14 cellular contexts compared by ENCODE assay signal in genomic region chr13:33169273-33169980, GRCh38.
DNase-seq lines count a peak whose midpoint lies in the region; ATAC-seq and TF ChIP-seq lines count a peak whose summit lies in the region.
"Had no signal": no experiment of that assay in that cellular context is flagged by ENCODE, and none has a peak within 500 bp of the region (broad histone marks: within the 10 kb centered on the region; RNA-seq: fewer than 3 reads in every experiment).

No MANE protein-coding gene starts in this region.

- ATAC-seq in HG02610 (IDR thresholded peaks at IDR 0.05; ENCODE audit: unreplicated experiment) (no peak), GM18511 (IDR thresholded peaks at IDR 0.05; ENCODE audit: unreplicated experiment) (no peak), GM21717 (IDR thresholded peaks at IDR 0.05; ENCODE audit: unreplicated experiment) (no peak)
- ATAC-seq: natural killer cell had no signal

- intact Hi-C loops in esophagus squamous epithelium (cut with DNase I), result no loop called here

- peaks cover 0 to 26% (median 0%) of the 10 kb centered on the region in 3 donors for H3K4me1 ChIP-seq in esophagus squamous epithelium

- H3K27ac ChIP-seq in RWPE1, result peak overlapping the region; percentile 52; the same call in 1 of the 2 replicates
- H3K27ac ChIP-seq in esophagus squamous epithelium, result peak overlapping the region in 3 of 4 donors; percentile 41 to 67 (median 61)

- H3K36me3 ChIP-seq in esophagus squamous epithelium, result peaks cover 0 to 14% (median 0%) of the 10 kb centered on the region in 3 donors

- DNase-seq in Daoy (ENCODE audit: low read depth), result peak; percentile 69
- DNase-seq in RWPE1 (ENCODE audit: low spot score), result peak; percentile 75
- DNase-seq in esophagus squamous epithelium (lab: John Stamatoyannopoulos, UW), result no peak
- DNase-seq in non-pigmented ciliary epithelial cell (ENCODE audit: low read depth), result peak; percentile 83
- DNase-seq in GM19238 (ENCODE audit: insufficient read length, low spot score), result no peak
- DNase-seq: activated CD4-positive, alpha-beta T cell treated with anti-CD3 and anti-CD28 coated beads for 48 hours; cortex of kidney; GF-D8; natural killer cell; NCI-H2081; T-helper 1 cell had no signal

- H3K4me3 ChIP-seq in esophagus squamous epithelium, result no peak overlapping the region

- no peaks in the 10 kb centered on the region for H3K27me3 ChIP-seq in esophagus squamous epithelium

- POLR2A ChIA-PET in RWPE1 (lab: Yijun Ruan, JAX; ENCODE audit: low non-redundant PET), result no interaction called here

- TF ChIP-seq POLR2A in esophagus squamous epithelium (IDR thresholded peaks at IDR 0.05), result no peak

- TF ChIP-seq CTCF in RWPE1 (conservative IDR thresholded peaks at IDR 0.05; ENCODE audit: low read depth) (no peak), esophagus squamous epithelium (IDR thresholded peaks at IDR 0.05) (no peak)

- no peaks in the 10 kb centered on the region for H3K9me3 ChIP-seq in esophagus squamous epithelium

- CTCF ChIA-PET in RWPE1 (lab: Yijun Ruan, JAX), result no interaction called here

- WGBS in esophagus squamous epithelium, 2 donors, result 49 to 70% methylated on average over 6 of the region's 6 CpGs

Comparison
In these comparisons a context has a peak if more than half of its experiments do, and no peak if none do; other contexts are left out.
1. DNase-seq: peak in Daoy (single experiment), RWPE1 (single experiment) and non-pigmented ciliary epithelial cell (single experiment); none in esophagus squamous epithelium (single experiment) and GM19238 (single experiment).